In the genomic region with DNA sequence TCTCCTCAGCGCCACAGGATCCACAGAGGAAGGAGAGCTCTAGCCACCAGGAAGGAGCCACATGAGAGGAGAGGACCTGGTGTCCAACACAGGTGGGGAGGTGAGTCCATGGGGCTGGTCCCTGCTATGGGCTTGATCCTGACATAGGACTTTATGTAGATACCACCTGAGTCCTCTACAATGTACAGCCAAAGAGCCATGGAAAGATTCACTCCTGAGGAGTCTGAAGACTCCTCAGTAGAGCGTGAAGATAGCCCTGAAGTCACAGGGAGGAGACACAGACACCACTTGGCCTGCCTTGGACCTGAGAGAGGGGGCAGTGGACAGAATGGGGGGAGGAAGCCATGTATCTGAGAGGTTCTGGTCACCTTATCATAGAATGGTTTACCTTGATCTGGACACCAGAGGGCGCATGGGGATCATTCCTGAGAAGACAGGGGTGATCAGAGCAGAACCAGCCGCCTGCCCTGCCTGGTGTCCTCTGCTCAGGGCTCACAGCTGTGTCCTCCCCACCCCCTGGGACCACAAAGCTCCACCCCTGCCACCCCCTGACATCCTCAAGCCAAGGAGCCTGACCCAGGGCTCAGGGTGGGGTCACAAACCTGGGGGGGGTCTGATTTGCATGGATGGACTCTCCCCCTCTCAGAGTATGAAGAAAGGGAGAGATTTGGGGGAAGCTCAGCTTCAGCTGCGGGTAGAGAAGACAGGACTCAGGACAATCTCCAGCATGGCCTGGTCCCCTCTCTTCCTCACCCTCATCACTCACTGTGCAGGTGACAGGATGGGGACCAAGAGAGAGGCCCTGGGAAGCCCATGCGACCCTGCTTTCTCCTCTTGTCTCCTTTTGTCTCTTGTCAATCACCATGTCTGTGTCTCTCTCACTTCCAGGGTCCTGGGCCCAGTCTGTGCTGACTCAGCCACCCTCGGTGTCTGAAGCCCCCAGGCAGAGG, we compare ENCODE assay signal across 9 cellular contexts.
DNase-seq lines count a peak whose midpoint lies in the region; ATAC-seq and TF ChIP-seq lines count a peak whose summit lies in the region.
"Had no signal": no experiment of that assay in that cellular context is flagged by ENCODE, and none has a peak within 500 bp of the region (broad histone marks: within the 10 kb centered on the region; RNA-seq: fewer than 3 reads in every experiment).

No MANE protein-coding gene starts in this region.

- TF ChIP-seq CTCF in HFF-Myc (IDR thresholded peaks at IDR 0.05; ENCODE audit: low read depth, low read length, missing control alignments) (peak; percentile 69), esophagus muscularis mucosa (IDR thresholded peaks at IDR 0.05) (peak; percentile 23 to 62 (median 36)), nephron progenitor cell (IDR thresholded peaks at IDR 0.05) (peak; percentile 55), thyroid gland (IDR thresholded peaks at IDR 0.05) (peak in 4 of 6 experiments; percentile 16 to 67 (median 54))

- intact Hi-C loops in esophagus muscularis mucosa (cut with DNase I), result no loop called here
- intact Hi-C loops in thyroid gland (cut with DNase I), result no loop called here

- peaks cover 0 to 3% (median 0%) of the 10 kb centered on the region in 5 donors for H3K9me3 Mint-ChIP-seq in CD8-positive, alpha-beta memory T cell
- H3K9me3 Mint-ChIP-seq in activated CD8-positive, alpha-beta memory T cell treated with anti-CD3 and anti-CD28 coated beads, Interleukin-2, amount 10 ng/mL, durations not matched to agents 7 days and 5 days (ENCODE audit: low read depth), result no peaks in the 10 kb centered on the region
- peaks cover 19% of the 10 kb centered on the region for H3K9me3 Mint-ChIP-seq in nephron progenitor cell

- TF ChIP-seq EP300 in esophagus muscularis mucosa (IDR thresholded peaks at IDR 0.05), result no peak

- peaks cover 7 to 26% of the 10 kb centered on the region in 2 donors for H3K27me3 Mint-ChIP-seq in CD8-positive, alpha-beta memory T cell
- H3K27me3 Mint-ChIP-seq in activated CD8-positive, alpha-beta memory T cell treated with anti-CD3 and anti-CD28 coated beads, Interleukin-2, amount 10 ng/mL, durations not matched to agents 7 days and 5 days, result peaks cover 29% of the 10 kb centered on the region
- peaks cover 88% of the 10 kb centered on the region for H3K27me3 Mint-ChIP-seq in nephron progenitor cell (ENCODE audit: low read depth, poor library complexity)

- no peaks in the 10 kb centered on the region for H3K36me3 ChIP-seq in CD8-positive, alpha-beta memory T cell (ENCODE audit: insufficient read depth, low read length)
- H3K36me3 ChIP-seq in esophagus muscularis mucosa (no peaks in the 10 kb centered on the region), thyroid gland (no peaks in the 10 kb centered on the region)
- H3K36me3 ChIP-seq: tibial artery had no signal

- no peaks in the 10 kb centered on the region for H3K36me3 Mint-ChIP-seq in CD8-positive, alpha-beta memory T cell
- H3K36me3 Mint-ChIP-seq in activated CD8-positive, alpha-beta memory T cell treated with anti-CD3 and anti-CD28 coated beads, Interleukin-2, amount 10 ng/mL, durations not matched to agents 7 days and 5 days, result no peaks in the 10 kb centered on the region
- no peaks in the 10 kb centered on the region for H3K36me3 Mint-ChIP-seq in nephron progenitor cell (ENCODE audit: low read depth)

- H3K4me1 ChIP-seq in CD8-positive, alpha-beta memory T cell (ENCODE audit: insufficient read depth, low read length), result no peaks in the 10 kb centered on the region
- H3K4me1 ChIP-seq in esophagus muscularis mucosa (no peaks in the 10 kb centered on the region), thyroid gland (no peaks in the 10 kb centered on the region)
- H3K4me1 ChIP-seq: tibial artery had no signal

- POLR2A ChIA-PET in CD8-positive, alpha-beta memory T cell (lab: Charles Lee), result no interaction called here

- no peak overlapping the region for H3K4me3 Mint-ChIP-seq in CD8-positive, alpha-beta memory T cell
- no peak overlapping the region for H3K4me3 Mint-ChIP-seq in activated CD8-positive, alpha-beta memory T cell treated with anti-CD3 and anti-CD28 coated beads, Interleukin-2, amount 10 ng/mL, durations not matched to agents 7 days and 5 days
- H3K4me3 Mint-ChIP-seq in nephron progenitor cell, result no peak overlapping the region

- H3K27me3 ChIP-seq in CD8-positive, alpha-beta memory T cell (ENCODE audit: insufficient read depth, low read length, poor library complexity, severe bottlenecking), result no peaks in the 10 kb centered on the region
- H3K27me3 ChIP-seq in esophagus muscularis mucosa, result peaks cover 0 to 53% (median 0%) of the 10 kb centered on the region in 4 donors
- H3K27me3 ChIP-seq in thyroid gland, result no peaks in the 10 kb centered on the region

- H3K4me1 Mint-ChIP-seq in CD8-positive, alpha-beta memory T cell, result no peaks in the 10 kb centered on the region
- no peaks in the 10 kb centered on the region for H3K4me1 Mint-ChIP-seq in activated CD8-positive, alpha-beta memory T cell treated with anti-CD3 and anti-CD28 coated beads, Interleukin-2, amount 10 ng/mL, durations not matched to agents 7 days and 5 days
- no peaks in the 10 kb centered on the region for H3K4me1 Mint-ChIP-seq in nephron progenitor cell

- H3K9me3 ChIP-seq in CD8-positive, alpha-beta memory T cell (ENCODE audit: low read length), result no peaks in the 10 kb centered on the region
- H3K9me3 ChIP-seq in esophagus muscularis mucosa, result no peaks in the 10 kb centered on the region
- no peaks in the 10 kb centered on the region for H3K9me3 ChIP-seq in thyroid gland
- H3K9me3 ChIP-seq: tibial artery had no signal

- WGBS in esophagus muscularis mucosa, result 92% methylated on average over 4 of the region's 7 CpGs
- 56 to 57% methylated on average over 6 to 7 of the region's 7 CpGs for WGBS in thyroid gland, 2 donors

- no peak overlapping the region for H3K27ac Mint-ChIP-seq in CD8-positive, alpha-beta memory T cell
- H3K27ac Mint-ChIP-seq in activated CD8-positive, alpha-beta memory T cell treated with anti-CD3 and anti-CD28 coated beads, Interleukin-2, amount 10 ng/mL, durations not matched to agents 7 days and 5 days, result no peak overlapping the region
- H3K27ac Mint-ChIP-seq in nephron progenitor cell, result no peak overlapping the region

- TF ChIP-seq POLR2A in esophagus muscularis mucosa (IDR thresholded peaks at IDR 0.05; ENCODE audit: low read depth) (no peak), thyroid gland (IDR thresholded peaks at IDR 0.05) (no peak)

- CTCF ChIA-PET in CD8-positive, alpha-beta memory T cell (lab: Charles Lee), result interaction anchor here (1.2 to 1.9 kb wide), 3 partner anchors 9 to 18 kb away, joined by 3 to 4 read pairs (median 4); no protein-coding TSS in a partner anchor
- CTCF ChIA-PET in activated CD8-positive, alpha-beta memory T cell treated with anti-CD3 and anti-CD28 coated beads, Interleukin-2, amount 10 ng/mL, durations not matched to agents 7 days and 5 days (lab: Charles Lee), result interaction anchor here (1.0 to 2.4 kb wide), 9 partner anchors 9 to 224 kb away, joined by 3 to 11 read pairs (median 4); a partner anchor contains a TSS

- peak; percentile 21 to 52 (median 24) for DNase-seq in CD8-positive, alpha-beta memory T cell
- DNase-seq in HFF-Myc (ENCODE audit: extremely low read depth, low read depth) (peak; percentile 20), NCI-H82 treated with DMSO at 0.1 percent for 48 hours (lab: John Stamatoyannopoulos, UW; ENCODE audit: unreplicated experiment) (peak; percentile 44), esophagus muscularis mucosa (ENCODE audit: extremely low spot score) (no peak), nephron progenitor cell (peak; percentile 81), thyroid gland (peak; percentile 62 to 75)
- peak; percentile 72 for DNase-seq in activated CD8-positive, alpha-beta memory T cell treated with anti-CD3 and anti-CD28 coated beads, Interleukin-2, amount 10 ng/mL, durations not matched to agents 7 days and 5 days

- H3K27ac ChIP-seq in CD8-positive, alpha-beta memory T cell (ENCODE audit: low read depth, low read length), result no peak overlapping the region
- H3K27ac ChIP-seq in esophagus muscularis mucosa (replicated peaks in 1 of 4) (no peak overlapping the region), thyroid gland (no peak overlapping the region)
- H3K27ac ChIP-seq: tibial artery had no signal

- no peak overlapping the region for H3K4me3 ChIP-seq in CD8-positive, alpha-beta memory T cell (ENCODE audit: low read length)
- H3K4me3 ChIP-seq in HFF-Myc (replicated peaks; ENCODE audit: low read depth, low read length) (no peak overlapping the region), esophagus muscularis mucosa (no peak overlapping the region), thyroid gland (replicated peaks in 1 of 3) (no peak overlapping the region)
- H3K4me3 ChIP-seq: tibial artery had no signal

- peak; percentile 91 for ATAC-seq in activated CD8-positive, alpha-beta memory T cell treated with anti-CD3 and anti-CD28 coated beads, Interleukin-2, amount 10 ng/mL, durations not matched to agents 7 days and 5 days
- ATAC-seq in HG03378 (IDR thresholded peaks at IDR 0.05; ENCODE audit: unreplicated experiment), result no peak
